Comparison of ENCODE assay signal across 11 cellular contexts in the genomic region with DNA sequence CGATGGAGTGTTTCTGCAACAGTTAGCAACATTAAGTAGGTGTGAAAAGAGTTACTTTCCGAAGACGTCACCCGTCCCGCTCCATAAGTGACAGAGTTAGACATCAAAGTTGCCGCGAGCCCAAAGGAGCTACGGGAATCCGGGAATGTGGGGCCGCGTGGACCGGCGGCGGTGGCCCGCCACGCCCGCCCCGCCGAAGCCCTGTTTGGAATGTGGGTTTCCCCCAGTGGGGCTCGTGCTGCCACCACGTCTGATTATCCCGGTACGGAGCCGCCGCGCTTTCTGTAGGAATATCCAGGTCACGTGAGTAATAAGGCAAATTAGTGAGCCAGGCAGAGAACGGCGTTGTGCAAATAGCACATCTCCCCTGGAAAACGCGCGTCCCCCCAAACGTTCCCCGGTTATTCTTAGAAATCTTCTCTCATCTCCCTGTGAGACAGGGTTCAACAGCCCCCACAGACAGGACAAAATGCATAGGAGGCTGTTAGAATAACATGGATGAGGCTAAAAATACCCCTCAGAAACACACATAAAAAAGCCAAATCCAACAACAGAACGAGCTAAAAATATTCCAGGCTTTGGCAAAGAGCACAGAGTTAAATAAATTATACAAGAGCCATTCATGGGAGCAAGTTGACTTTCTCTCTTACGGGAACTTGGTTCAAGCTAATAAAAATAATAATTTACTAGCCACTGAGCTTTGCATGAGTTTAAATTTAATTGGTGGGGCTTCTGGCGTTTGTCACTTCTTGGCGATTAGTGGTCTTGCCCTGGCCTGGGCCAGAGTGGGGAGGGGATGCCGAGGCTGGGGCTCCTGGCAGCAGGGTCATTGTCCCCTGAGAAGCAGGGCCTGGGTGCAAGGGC. TPM values are rescaled to one million over a fixed set of nuclear protein-coding genes. Genes with fewer than 3 reads are reported as not detected.
DNase-seq lines count a peak whose midpoint lies in the region; ATAC-seq and TF ChIP-seq lines count a peak whose summit lies in the region.
"Had no signal": no experiment of that assay in that cellular context is flagged by ENCODE, and none has a peak within 500 bp of the region (broad histone marks: within the 10 kb centered on the region; RNA-seq: fewer than 3 reads in every experiment).

No MANE protein-coding gene starts in this region.

- H3K27ac Mint-ChIP-seq in endodermal cell = no peak overlapping the region

- no peak for TF ChIP-seq EP300 in gastroesophageal sphincter (IDR thresholded peaks at IDR 0.05)

- CTCF ChIA-PET in GM10248 (lab: Yijun Ruan, JAX) = interaction anchor here (1.0 to 3.0 kb wide), 2 partner anchors 36 to 81 kb away, joined by 3 to 7 read pairs; no protein-coding TSS in a partner anchor

- TF ChIP-seq CTCF in gastroesophageal sphincter (IDR thresholded peaks at IDR 0.05) (no peak), GM10248 (IDR thresholded peaks at IDR 0.05; ENCODE audit: control extremely low read depth, extremely low read depth, low read depth, missing control alignments) (no peak), endodermal cell (conservative IDR thresholded peaks at IDR 0.05) (no peak)

- H3K4me3 ChIP-seq in gastroesophageal sphincter (peak overlapping the region; percentile 13 to 42), rectal smooth muscle tissue (ENCODE audit: low read length) (peak overlapping the region; percentile 39), endodermal cell (ENCODE audit: low read length) (no peak overlapping the region)

- POLR2A ChIA-PET in GM10248 (lab: Yijun Ruan, JAX) = no interaction called here

- TF ChIP-seq POLR2A in gastroesophageal sphincter (IDR thresholded peaks at IDR 0.05) = no peak

- H3K27me3 Mint-ChIP-seq in endodermal cell (ENCODE audit: insufficient read depth) = peaks cover 19% of the 10 kb centered on the region

- H3K9ac ChIP-seq in rectal smooth muscle tissue (ENCODE audit: low read length) (no peak overlapping the region), endodermal cell (ENCODE audit: extremely low read depth, low read length, poor library complexity, severe bottlenecking) (no peak overlapping the region)

- H3K27me3 ChIP-seq in gastroesophageal sphincter (no peaks in the 10 kb centered on the region), rectal smooth muscle tissue (ENCODE audit: control insufficient read depth, insufficient read depth, low read length) (no peaks in the 10 kb centered on the region), endodermal cell (ENCODE audit: control insufficient read depth, insufficient read depth, low read length, poor library complexity, severe bottlenecking) (no peaks in the 10 kb centered on the region)

- ATAC-seq in gastroesophageal sphincter = no peak

- H3K27ac ChIP-seq in gastroesophageal sphincter = peak overlapping the region; percentile 96 to 100 (median 98)
- H3K27ac ChIP-seq in rectal smooth muscle tissue (ENCODE audit: low read depth, low read length) = peak overlapping the region; percentile 70
- H3K27ac ChIP-seq in endodermal cell (ENCODE audit: low read depth, low read length) = no peak overlapping the region

- H3K4me1 ChIP-seq in gastroesophageal sphincter (peaks cover 18 to 87% (median 50%) of the 10 kb centered on the region in 3 donors), rectal smooth muscle tissue (ENCODE audit: control insufficient read depth, insufficient read depth, low read length) (peaks cover 43% of the 10 kb centered on the region), endodermal cell (ENCODE audit: control insufficient read depth, insufficient read depth, low read length) (peaks cover 9% of the 10 kb centered on the region)

- no peaks in the 10 kb centered on the region for H3K9me3 ChIP-seq in gastroesophageal sphincter
- no peaks in the 10 kb centered on the region for H3K9me3 ChIP-seq in endodermal cell (ENCODE audit: control insufficient read depth, low read length)

- 12 to 16% methylated on average over 10 to 16 of the region's 39 CpGs for WGBS in gastroesophageal sphincter (ENCODE audit: low coverage in 1 of 2), 2 donors
- WGBS in endodermal cell (ENCODE audit: insufficient coverage in 1 of 2, insufficient read length in 1 of 2), 2 experiments = 59 to 69% methylated on average over 26 to 39 of the region's 39 CpGs

- H3K4me1 Mint-ChIP-seq in endodermal cell = peaks cover 33% of the 10 kb centered on the region

- peak; percentile 66 for DNase-seq in AG08396 (ENCODE audit: low spot score)
- peak; percentile 79 for DNase-seq in SK-N-DZ (ENCODE audit: low spot score)
- DNase-seq in EL = no peak
- DNase-seq in stimulated activated CD8-positive, alpha-beta memory T cell treated with anti-CD3 and anti-CD28 coated beads, Interleukin-4, amount 100 ng/mL, for 48 hours = no peak
- DNase-seq in GM10248 (ENCODE audit: extremely low spot score) = no peak
- DNase-seq in endodermal cell = no peak
- DNase-seq: left colon; stimulated activated CD4-positive, alpha-beta T cell treated with anti-CD3 and anti-CD28 coated beads, Interleukin-2, amount 100 ng/mL, for 24 hours; T-helper 2 cell had no signal

- no peak overlapping the region for H3K4me3 Mint-ChIP-seq in endodermal cell

- H3K36me3 ChIP-seq in gastroesophageal sphincter (no peaks in the 10 kb centered on the region), rectal smooth muscle tissue (ENCODE audit: control insufficient read depth, insufficient read depth, low read length) (no peaks in the 10 kb centered on the region), endodermal cell (ENCODE audit: control insufficient read depth, insufficient read depth, low read length) (no peaks in the 10 kb centered on the region)

- H3K36me3 Mint-ChIP-seq in endodermal cell (ENCODE audit: low read depth) = peaks cover 12% of the 10 kb centered on the region

- no peaks in the 10 kb centered on the region for H3K9me3 Mint-ChIP-seq in endodermal cell

RNA-seq across cellular contexts. Expression of a gene that starts 8.6 kb away (rescaled TPM):
- polyA plus RNA-seq in SK-N-DZ (2014; cell fraction: cytosol; rRNA removed) = 6.6 and 15.1 TPM in 2 replicates
- polyA plus RNA-seq in SK-N-DZ (2014; cell fraction: nucleus; rRNA removed) = 33.7 and 55.3 TPM in 2 replicates
- total RNA-seq in gastroesophageal sphincter (10 to 100 TPM; 17.5 to 34.3 (median 19.5) TPM), endodermal cell (10 to 100 TPM; 63.9 to 78.1 TPM)
- 40.3 TPM for polyA plus RNA-seq in endodermal cell (2013, experiment 1 of 2)
- polyA plus RNA-seq in endodermal cell (2013, experiment 2 of 2) = 37.2 TPM

Comparison
In these comparisons a context has a peak if more than half of its experiments do, and no peak if none do; other contexts are left out.
1. DNase-seq: peak in AG08396 (single experiment) and SK-N-DZ (single experiment); none in EL (single experiment), stimulated activated CD8-positive, alpha-beta memory T cell treated with anti-CD3 and anti-CD28 coated beads, Interleukin-4, amount 100 ng/mL, for 48 hours (single experiment), GM10248 (single experiment) and endodermal cell (single experiment).